Comparison of ENCODE assay signal across 8 cellular contexts in genomic region chr17:58710948-58711552, GRCh38. TPM values are rescaled to one million over a fixed set of nuclear protein-coding genes. Genes with fewer than 3 reads are reported as not detected.
A peak's percentile ranks its signal among the peaks of the same experiment; 100 is the strongest.
DNase-seq lines count a peak whose midpoint lies in the region; ATAC-seq lines count a peak whose summit lies in the region.

No MANE protein-coding gene starts in this region.

- no peak overlapping the region for H3K27ac Mint-ChIP-seq in immature natural killer cell

- no peak overlapping the region for H3K4me3 Mint-ChIP-seq in immature natural killer cell

- H3K36me3 Mint-ChIP-seq in immature natural killer cell = peaks cover 12 to 24% (median 19%) of the 10 kb centered on the region in 3 donors

- no peaks in the 10 kb centered on the region for H3K4me1 Mint-ChIP-seq in immature natural killer cell

- H3K9me3 Mint-ChIP-seq in immature natural killer cell = no peaks in the 10 kb centered on the region

- no peaks in the 10 kb centered on the region for H3K27me3 Mint-ChIP-seq in immature natural killer cell (ENCODE audit: low read depth in 3 of 3)

- no peak for ATAC-seq in HG02759 (IDR thresholded peaks at IDR 0.05; ENCODE audit: unreplicated experiment)
- ATAC-seq in GM18511 (IDR thresholded peaks at IDR 0.05; ENCODE audit: unreplicated experiment) = no peak

- DNase-seq in COLO668 (lab: John Stamatoyannopoulos, UW; ENCODE audit: unreplicated experiment) (peak; percentile 21), H4 (ENCODE audit: low spot score) (peak; percentile 38), NCI-H82 (lab: John Stamatoyannopoulos, UW) (peak; percentile 86), amniotic stem cell (lab: John Stamatoyannopoulos, UW) (peak; percentile 39), immature natural killer cell (peak in 2 of 3 donors; percentile 9 to 35)
- DNase-seq in stimulated activated CD8-positive, alpha-beta memory T cell treated with anti-CD3 and anti-CD28 coated beads, Interleukin-12 subunit alpha, Interleukin-12 subunit beta, amount 100 ng/mL, for 1 hour (ENCODE audit: low read depth) = peak; percentile 6

RNA-seq across cellular contexts. Expression of gene RAD51C, which starts 18.6 kb away (rescaled TPM):
- 71.7 and 82.7 TPM in 2 replicates for total RNA-seq in H4 (2014; rRNA removed; shearing (Covaris generic))
- polyA plus RNA-seq in immature natural killer cell = 10 to 100 TPM; 25.3 to 78.8 (median 44.0) TPM

RNA-seq across cellular contexts. Expression of gene TEX14, which starts 19.2 kb away (rescaled TPM):
- 0.06 TPM in 1 of 2 replicates, not detected in the other for total RNA-seq in H4 (2014; rRNA removed; shearing (Covaris generic))
- not detected for polyA plus RNA-seq in immature natural killer cell

RNA-seq across cellular contexts. Expression of gene PPM1E, which starts 44.6 kb away (rescaled TPM):
- 0.88 and 3.1 TPM in 2 replicates for total RNA-seq in H4 (2014; rRNA removed; shearing (Covaris generic))
- polyA plus RNA-seq in immature natural killer cell = not detected

Comparison
In these comparisons a context has a peak if more than half of its experiments do, and no peak if none do; other contexts are left out.
1. DNase-seq: peak in every context shown above with its lines; median percentile 86 in NCI-H82; 39 in amniotic stem cell; 38 in H4; 22 in immature natural killer cell; 21 in COLO668; 6 in stimulated activated CD8-positive, alpha-beta memory T cell treated with anti-CD3 and anti-CD28 coated beads, Interleukin-12 subunit alpha, Interleukin-12 subunit beta, amount 100 ng/mL, for 1 hour.